ENCODE assay signal across 29 cellular contexts in the genomic region with DNA sequence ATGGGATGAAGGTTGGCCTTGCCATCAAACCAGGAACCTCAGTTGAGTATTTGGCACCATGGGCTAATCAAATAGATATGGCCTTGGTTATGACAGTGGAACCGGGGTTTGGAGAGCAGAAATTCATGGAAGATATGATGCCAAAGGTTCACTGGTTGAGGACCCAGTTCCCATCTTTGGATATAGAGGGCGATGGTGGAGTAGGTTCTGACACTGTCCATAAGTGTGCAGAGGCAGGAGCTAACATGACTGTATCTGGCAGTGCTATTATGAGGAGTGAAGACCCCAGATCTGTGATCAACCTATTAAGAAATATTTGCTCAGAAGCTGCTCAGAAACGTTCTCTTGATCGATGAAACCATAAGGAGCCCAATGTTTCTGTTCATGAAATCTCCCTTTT. TPM values are rescaled to one million over a fixed set of nuclear protein-coding genes. Genes with fewer than 3 reads are reported as not detected.
DNase-seq lines count a peak whose midpoint lies in the region; ATAC-seq and TF ChIP-seq lines count a peak whose summit lies in the region.
"Had no signal": no experiment of that assay in that cellular context is flagged by ENCODE, and none has a peak within 500 bp of the region (broad histone marks: within the 10 kb centered on the region; RNA-seq: fewer than 3 reads in every experiment).

No MANE protein-coding gene starts in this region.

- H3K4me3 ChIP-seq in BJ (ENCODE audit: low read depth, low read length) = no peak overlapping the region
- H3K4me3 ChIP-seq in NB4 (ENCODE audit: low read depth, low read length) = no peak overlapping the region
- H3K4me3 ChIP-seq in astrocyte of the spinal cord (ENCODE audit: low read depth, low read length) = no peak overlapping the region
- H3K4me3 ChIP-seq: BLaER1, heart right ventricle, left ventricle myocardium inferior, psoas muscle, SJCRH30 had no signal

- no peak overlapping the region for H3K27ac Mint-ChIP-seq in activated CD4-positive, alpha-beta memory T cell treated with anti-CD3 and anti-CD28 coated beads, Interleukin-2, amount 10 ng/mL, durations not matched to agents 7 days and 5 days
- H3K27ac Mint-ChIP-seq: T-helper 17 cell had no signal

- H3K27me3 ChIP-seq in BJ (ENCODE audit: control insufficient read depth, insufficient read depth, low read length) (no peaks in the 10 kb centered on the region), foreskin keratinocyte (peaks cover 3% of the 10 kb centered on the region)
- H3K27me3 ChIP-seq: BLaER1, heart right ventricle, SJCRH30 had no signal

- ATAC-seq in foreskin keratinocyte = no peak
- ATAC-seq: heart right ventricle; psoas muscle; stimulated activated naive CD8-positive, alpha-beta T cell treated with anti-CD3 and anti-CD28 coated beads, Interleukin-15, amount 100 ng/mL, for 72 hours; T-helper 17 cell had no signal

- POLR2A ChIA-PET in BJ (lab: Charles Lee) = no interaction called here
- POLR2A ChIA-PET in activated CD4-positive, alpha-beta memory T cell treated with anti-CD3 and anti-CD28 coated beads, Interleukin-2, amount 10 ng/mL, durations not matched to agents 7 days and 5 days (lab: Charles Lee) = no interaction called here

- peaks cover 17% of the 10 kb centered on the region for H3K4me1 Mint-ChIP-seq in activated CD4-positive, alpha-beta memory T cell treated with anti-CD3 and anti-CD28 coated beads, Interleukin-2, amount 10 ng/mL, durations not matched to agents 7 days and 5 days

- no peak for DNase-seq in BJ (ENCODE audit: low read depth)
- no peak for DNase-seq in NB4 (ENCODE audit: low read depth)
- no peak for DNase-seq in astrocyte of the spinal cord (ENCODE audit: low read depth, low spot score)
- no peak for DNase-seq in foreskin keratinocyte
- no peak for DNase-seq in activated gamma-delta T cell treated with Interleukin-2 at 50 U/mL for 16 hours
- DNase-seq in ureter (ENCODE audit: low spot score) = no peak
- no peak for DNase-seq in activated CD4-positive, alpha-beta memory T cell treated with anti-CD3 and anti-CD28 coated beads, Interleukin-2, amount 10 ng/mL, durations not matched to agents 7 days and 5 days
- DNase-seq: activated CD4-positive, alpha-beta T cell treated with anti-CD3 and anti-CD28 coated beads, Interleukin-2, amount 50 U/mL, for 4 hours; activated gamma-delta T cell; cerebellar nuclear complex; effector CD8-positive, alpha-beta T cell; GF-D8; HCEC 1CT; heart right ventricle; left ventricle myocardium inferior; NCI-H2081 treated with DMSO at 0.1 percent for 48 hours; NCI-H524 treated with DMSO at 0.1 percent for 48 hours; psoas muscle; SJCRH30; small intestine; stimulated activated naive CD8-positive, alpha-beta T cell treated with anti-CD3 and anti-CD28 coated beads, Interleukin-15, amount 100 ng/mL, for 72 hours; T-helper 17 cell; trophoblast cell had no signal

- TF ChIP-seq CTCF in BJ (IDR thresholded peaks at IDR 0.05; ENCODE audit: insufficient read depth, low read depth, low read length) (peak; percentile 8; the same call in 1 of the 2 replicates), NB4 (IDR thresholded peaks at IDR 0.05; ENCODE audit: low read depth, low read length) (peak; percentile 6), astrocyte of the spinal cord (IDR thresholded peaks at IDR 0.05; ENCODE audit: low read depth, low read length) (peak; percentile 15), foreskin keratinocyte (conservative IDR thresholded peaks at IDR 0.05) (peak; percentile 40)

- H3K36me3 ChIP-seq in BJ (ENCODE audit: control insufficient read depth, insufficient read depth, low read length) = no peaks in the 10 kb centered on the region
- H3K36me3 ChIP-seq: BLaER1, heart right ventricle, left ventricle myocardium inferior, SJCRH30 had no signal

- no peak for TF ChIP-seq POLR2A in NB4 (IDR thresholded peaks at IDR 0.05; ENCODE audit: extremely low read depth, insufficient read length)

- H3K4me1 ChIP-seq in foreskin keratinocyte = peaks cover 10% of the 10 kb centered on the region
- H3K4me1 ChIP-seq: BLaER1, SJCRH30 had no signal

- H3K27me3 Mint-ChIP-seq in activated CD4-positive, alpha-beta memory T cell treated with anti-CD3 and anti-CD28 coated beads, Interleukin-2, amount 10 ng/mL, durations not matched to agents 7 days and 5 days = peaks cover 5% of the 10 kb centered on the region
- H3K27me3 Mint-ChIP-seq: stimulated activated naive CD8-positive, alpha-beta T cell treated with anti-CD3 and anti-CD28 coated beads, Interleukin-15, amount 100 ng/mL, for 72 hours had no signal

- peaks cover 2% of the 10 kb centered on the region for H3K9me3 Mint-ChIP-seq in activated CD4-positive, alpha-beta memory T cell treated with anti-CD3 and anti-CD28 coated beads, Interleukin-2, amount 10 ng/mL, durations not matched to agents 7 days and 5 days

- in situ Hi-C loops in astrocyte of the spinal cord (cut with HindIII; ENCODE audit: low sequenced_read_pairs) = no loop called here

- H3K36me3 Mint-ChIP-seq in activated CD4-positive, alpha-beta memory T cell treated with anti-CD3 and anti-CD28 coated beads, Interleukin-2, amount 10 ng/mL, durations not matched to agents 7 days and 5 days (ENCODE audit: low read depth) = peaks cover 2% of the 10 kb centered on the region

- CTCF ChIA-PET in BJ (lab: Yijun Ruan, JAX) = interaction anchor here (0.6 to 4.0 kb wide), 9 partner anchors 9 to 349 kb away, joined by 3 to 17 read pairs (median 3); partner anchors contain the start of genes CNNM2 and NT5C2
- CTCF ChIA-PET in activated CD4-positive, alpha-beta memory T cell treated with anti-CD3 and anti-CD28 coated beads, Interleukin-2, amount 10 ng/mL, durations not matched to agents 7 days and 5 days (lab: Charles Lee) = interaction anchor here (0.7 to 1.1 kb wide), 5 partner anchors 9 to 344 kb away, joined by 3 to 4 read pairs (median 3); partner anchors contain the start of gene CNNM2

- no peak overlapping the region for H3K27ac ChIP-seq in foreskin keratinocyte
- H3K27ac ChIP-seq: BLaER1, heart right ventricle, left ventricle myocardium inferior, psoas muscle, SJCRH30, VCaP had no signal

- no peak overlapping the region for H3K4me3 Mint-ChIP-seq in activated CD4-positive, alpha-beta memory T cell treated with anti-CD3 and anti-CD28 coated beads, Interleukin-2, amount 10 ng/mL, durations not matched to agents 7 days and 5 days
- H3K4me3 Mint-ChIP-seq: stimulated activated naive CD8-positive, alpha-beta T cell treated with anti-CD3 and anti-CD28 coated beads, Interleukin-15, amount 100 ng/mL, for 72 hours; T-helper 17 cell had no signal

RNA-seq across cellular contexts. Expression of gene RPEL1, which starts 0.6 kb away (rescaled TPM):
- 0.04 TPM in 1 of 2 replicates, not detected in the other for polyA plus RNA-seq in BJ (2011; rRNA removed)
- polyA minus RNA-seq in BJ (2011; rRNA and poly(A)+ RNA removed) = 0.10 TPM in 1 of 2 replicates, not detected in the other
- total RNA-seq in foreskin keratinocyte = not detected in 2 replicates
- polyA plus RNA-seq in foreskin keratinocyte = not detected in 2 replicates
- not detected for total RNA-seq in ureter
- under 1 TPM in 1 of 2 experiments, not detected in 1; 0.13 TPM for total RNA-seq in activated CD4-positive, alpha-beta memory T cell treated with anti-CD3 and anti-CD28 coated beads, Interleukin-2, amount 10 ng/mL, durations not matched to agents 7 days and 5 days
- total RNA-seq: heart right ventricle, left ventricle myocardium inferior, LHCN-M2, mononuclear cell, psoas muscle, SJCRH30, T-helper 17 cell had no signal
- polyA plus RNA-seq: neural cell had no signal

RNA-seq across cellular contexts. Expression of gene INA, which starts 30.6 kb away (rescaled TPM):
- polyA plus RNA-seq in BJ (2011; rRNA removed) (8.5 and 9.4 TPM in 2 replicates), foreskin keratinocyte (0.70 and 1.0 TPM in 2 replicates)
- 3.2 and 3.7 TPM in 2 replicates for polyA minus RNA-seq in BJ (2011; rRNA and poly(A)+ RNA removed)
- total RNA-seq in foreskin keratinocyte (0.85 and 1.5 TPM in 2 replicates), ureter (2.0 TPM)
- under 1 TPM; 0.08 to 0.13 TPM for total RNA-seq in activated CD4-positive, alpha-beta memory T cell treated with anti-CD3 and anti-CD28 coated beads, Interleukin-2, amount 10 ng/mL, durations not matched to agents 7 days and 5 days
- total RNA-seq: heart right ventricle, HT-29, left ventricle myocardium inferior, LHCN-M2, psoas muscle, SJCRH30, T-helper 17 cell had no signal

RNA-seq across cellular contexts. Expression of gene NT5C2, which starts 53.3 kb away (rescaled TPM):
- polyA plus RNA-seq in BJ (2011; rRNA removed) = 49.3 and 85.0 TPM in 2 replicates
- polyA minus RNA-seq in BJ (2011; rRNA and poly(A)+ RNA removed) = 28.9 and 29.1 TPM in 2 replicates
- 44.1 and 47.9 TPM in 2 replicates for total RNA-seq in foreskin keratinocyte
- 20.7 and 21.2 TPM in 2 replicates for polyA plus RNA-seq in foreskin keratinocyte
- 172 TPM for total RNA-seq in ureter
- total RNA-seq in activated CD4-positive, alpha-beta memory T cell treated with anti-CD3 and anti-CD28 coated beads, Interleukin-2, amount 10 ng/mL, durations not matched to agents 7 days and 5 days = 10 to 100 TPM; 71.8 to 74.0 TPM
